Comparison of ENCODE assay signal across 18 cellular contexts in genomic region chr19:51628153-51628939, GRCh38. TPM values are rescaled to one million over a fixed set of nuclear protein-coding genes. Genes with fewer than 3 reads are reported as not detected.
A peak's percentile ranks its signal among the peaks of the same experiment; 100 is the strongest.
DNase-seq lines count a peak whose midpoint lies in the region; ATAC-seq, FAIRE-seq and TF ChIP-seq lines count a peak whose summit lies in the region.
"Had no signal": no experiment of that assay in that cellular context is flagged by ENCODE, and none has a peak within 500 bp of the region (broad histone marks: within the 10 kb centered on the region; RNA-seq: fewer than 3 reads in every experiment).

No MANE protein-coding gene starts in this region.

- no peaks in the 10 kb centered on the region for H3K9me3 Mint-ChIP-seq in stimulated activated naive CD8-positive, alpha-beta T cell treated with anti-CD3 and anti-CD28 coated beads, Interleukin-15, Interleukin-2, amounts not matched to agents 100 ng/mL and 50 ng/mL, for 24 hours
- H3K9me3 Mint-ChIP-seq in stimulated activated naive CD8-positive, alpha-beta T cell treated with anti-CD3 and anti-CD28 coated beads, Interleukin-15, amount 100 ng/mL, for 72 hours = no peaks in the 10 kb centered on the region
- no peaks in the 10 kb centered on the region for H3K9me3 Mint-ChIP-seq in natural killer cell treated with Interleukin-12 subunit alpha and Interleukin-12 subunit beta and Interleukin-15 and Interleukin-18, amount 100 ng/mL, for 72 hours
- no peaks in the 10 kb centered on the region for H3K9me3 Mint-ChIP-seq in osteocyte (ENCODE audit: unreplicated experiment)
- H3K9me3 Mint-ChIP-seq: CD4-positive, CD25-positive, alpha-beta regulatory T cell had no signal

- H3K27ac Mint-ChIP-seq in stimulated activated naive CD8-positive, alpha-beta T cell treated with anti-CD3 and anti-CD28 coated beads, Interleukin-15, Interleukin-2, amounts not matched to agents 100 ng/mL and 50 ng/mL, for 24 hours = peak overlapping the region; percentile 24
- no peak overlapping the region for H3K27ac Mint-ChIP-seq in stimulated activated naive CD8-positive, alpha-beta T cell treated with anti-CD3 and anti-CD28 coated beads, Interleukin-15, amount 100 ng/mL, for 72 hours
- peak overlapping the region in 1 of 2 donors; percentile 25 for H3K27ac Mint-ChIP-seq in natural killer cell treated with Interleukin-12 subunit alpha and Interleukin-12 subunit beta and Interleukin-15 and Interleukin-18, amount 100 ng/mL, for 72 hours
- no peak overlapping the region for H3K27ac Mint-ChIP-seq in osteocyte (ENCODE audit: unreplicated experiment)

- no peak overlapping the region for H3K4me3 ChIP-seq in K562
- H3K4me3 ChIP-seq in hepatocyte = no peak overlapping the region
- H3K4me3 ChIP-seq: A549, SJSA1 had no signal

- TF ChIP-seq POLR2A in K562 (conservative IDR thresholded peaks at IDR 0.05) = no peak

- H3K4me3 Mint-ChIP-seq in stimulated activated naive CD8-positive, alpha-beta T cell treated with anti-CD3 and anti-CD28 coated beads, Interleukin-15, Interleukin-2, amounts not matched to agents 100 ng/mL and 50 ng/mL, for 24 hours = no peak overlapping the region
- no peak overlapping the region for H3K4me3 Mint-ChIP-seq in stimulated activated naive CD8-positive, alpha-beta T cell treated with anti-CD3 and anti-CD28 coated beads, Interleukin-15, amount 100 ng/mL, for 72 hours
- no peak overlapping the region for H3K4me3 Mint-ChIP-seq in natural killer cell treated with Interleukin-12 subunit alpha and Interleukin-12 subunit beta and Interleukin-15 and Interleukin-18, amount 100 ng/mL, for 72 hours
- no peak overlapping the region for H3K4me3 Mint-ChIP-seq in osteocyte (ENCODE audit: unreplicated experiment)
- H3K4me3 Mint-ChIP-seq: CD4-positive, CD25-positive, alpha-beta regulatory T cell had no signal

- no peaks in the 10 kb centered on the region for H3K36me3 ChIP-seq in K562 (ENCODE audit: control insufficient read depth, insufficient read depth, low read length)
- H3K36me3 ChIP-seq in hepatocyte (replicated peaks; ENCODE audit: insufficient read depth, low read depth) = no peaks in the 10 kb centered on the region
- H3K36me3 ChIP-seq: SJSA1 had no signal

- H3K4me2 ChIP-seq in K562 (ENCODE audit: insufficient read depth, low read length) = no peak overlapping the region
- H3K4me2 ChIP-seq in hepatocyte = no peak overlapping the region
- H3K4me2 ChIP-seq: A549 had no signal

- no peaks in the 10 kb centered on the region for H3K9me2 ChIP-seq in hepatocyte (replicated peaks; ENCODE audit: insufficient read depth)

- H3K9me1 ChIP-seq in K562 (ENCODE audit: control insufficient read depth, insufficient read depth, low read length) = no peaks in the 10 kb centered on the region

- POLR2A ChIA-PET in K562 (lab: Yijun Ruan, JAX) = interaction anchor here (0.6 to 0.8 kb wide), 2 partner anchors 13 to 176 kb away, joined by 3 to 4 read pairs; no protein-coding TSS in a partner anchor

- H3K36me3 Mint-ChIP-seq in stimulated activated naive CD8-positive, alpha-beta T cell treated with anti-CD3 and anti-CD28 coated beads, Interleukin-15, Interleukin-2, amounts not matched to agents 100 ng/mL and 50 ng/mL, for 24 hours (ENCODE audit: low read depth) = no peaks in the 10 kb centered on the region
- no peaks in the 10 kb centered on the region for H3K36me3 Mint-ChIP-seq in natural killer cell treated with Interleukin-12 subunit alpha and Interleukin-12 subunit beta and Interleukin-15 and Interleukin-18, amount 100 ng/mL, for 72 hours
- H3K36me3 Mint-ChIP-seq in osteocyte (ENCODE audit: unreplicated experiment) = no peaks in the 10 kb centered on the region
- H3K36me3 Mint-ChIP-seq: CD4-positive, CD25-positive, alpha-beta regulatory T cell had no signal

- H3K4me1 ChIP-seq in K562 (replicated peaks in 1 of 2; ENCODE audit: control insufficient read depth in 2 of 2, insufficient read depth in 2 of 2, low read length in 2 of 2) (peaks cover 0 to 3% of the 10 kb centered on the region in 2 experiments; a peak in 1 of 5 replicates), hepatocyte (ENCODE audit: insufficient read depth) (no peaks in the 10 kb centered on the region)
- H3K4me1 ChIP-seq: A549, SJSA1 had no signal

- FAIRE-seq in K562 (lab: Jason Lieb, UNC) = no peak
- FAIRE-seq: A549 had no signal

- peaks cover 15% of the 10 kb centered on the region for H3K27me3 Mint-ChIP-seq in stimulated activated naive CD8-positive, alpha-beta T cell treated with anti-CD3 and anti-CD28 coated beads, Interleukin-15, Interleukin-2, amounts not matched to agents 100 ng/mL and 50 ng/mL, for 24 hours
- peaks cover 53% of the 10 kb centered on the region for H3K27me3 Mint-ChIP-seq in stimulated activated naive CD8-positive, alpha-beta T cell treated with anti-CD3 and anti-CD28 coated beads, Interleukin-15, amount 100 ng/mL, for 72 hours
- H3K27me3 Mint-ChIP-seq in natural killer cell treated with Interleukin-12 subunit alpha and Interleukin-12 subunit beta and Interleukin-15 and Interleukin-18, amount 100 ng/mL, for 72 hours = peaks cover 10 to 18% of the 10 kb centered on the region in 2 donors
- H3K27me3 Mint-ChIP-seq in osteocyte (ENCODE audit: unreplicated experiment) = no peaks in the 10 kb centered on the region
- H3K27me3 Mint-ChIP-seq: CD4-positive, CD25-positive, alpha-beta regulatory T cell had no signal

- no TSS peak for BruUV-seq in K562 (replicated peaks; lab: Mats Ljungman, UMichigan)

- no peaks in the 10 kb centered on the region for H3K4me1 Mint-ChIP-seq in stimulated activated naive CD8-positive, alpha-beta T cell treated with anti-CD3 and anti-CD28 coated beads, Interleukin-15, Interleukin-2, amounts not matched to agents 100 ng/mL and 50 ng/mL, for 24 hours (ENCODE audit: low read depth)
- H3K4me1 Mint-ChIP-seq in stimulated activated naive CD8-positive, alpha-beta T cell treated with anti-CD3 and anti-CD28 coated beads, Interleukin-15, amount 100 ng/mL, for 72 hours = no peaks in the 10 kb centered on the region
- peaks cover 0 to 5% of the 10 kb centered on the region in 2 donors for H3K4me1 Mint-ChIP-seq in natural killer cell treated with Interleukin-12 subunit alpha and Interleukin-12 subunit beta and Interleukin-15 and Interleukin-18, amount 100 ng/mL, for 72 hours (ENCODE audit: low read depth in 2 of 2)
- H3K4me1 Mint-ChIP-seq in osteocyte (ENCODE audit: unreplicated experiment) = no peaks in the 10 kb centered on the region
- H3K4me1 Mint-ChIP-seq: CD4-positive, CD25-positive, alpha-beta regulatory T cell had no signal

- no peaks in the 10 kb centered on the region for H3K79me2 ChIP-seq in K562 (ENCODE audit: control insufficient read depth, insufficient read depth, low read length)
- no peaks in the 10 kb centered on the region for H3K79me2 ChIP-seq in hepatocyte

- in situ Hi-C loops in K562 (cut with MboI) = no loop called here

- 17% methylated on average over 14 of the region's 14 CpGs for WGBS in K562 (ENCODE audit: insufficient coverage, low coverage, missing lambda C conversion rate)
- 90% methylated on average over 14 of the region's 14 CpGs for WGBS in hepatocyte (ENCODE audit: low lambda C conversion rate, missing lambda C conversion rate)

- ATAC-seq in stimulated activated naive CD8-positive, alpha-beta T cell treated with anti-CD3 and anti-CD28 coated beads, Interleukin-15, amount 100 ng/mL, for 72 hours = no peak
- peak; percentile 63 for ATAC-seq in K562
- peak; percentile 24 to 36 for ATAC-seq in natural killer cell treated with Interleukin-12 subunit alpha and Interleukin-12 subunit beta and Interleukin-15 and Interleukin-18, amount 100 ng/mL, for 72 hours

- DNase-seq in stimulated activated naive CD8-positive, alpha-beta T cell treated with anti-CD3 and anti-CD28 coated beads, Interleukin-15, amount 100 ng/mL, for 72 hours = no peak
- peak in 1 of 4 experiments; percentile 15 for DNase-seq in K562 (ENCODE audit: extremely low read depth in 1 of 4, low spot score in 3 of 4)
- no peak for DNase-seq in natural killer cell treated with Interleukin-12 subunit alpha and Interleukin-12 subunit beta and Interleukin-15 and Interleukin-18, amount 100 ng/mL, for 72 hours (ENCODE audit: low spot score)
- DNase-seq in osteocyte (ENCODE audit: extremely low spot score, unreplicated experiment) = no peak
- DNase-seq in RPMI8226 = no peak
- no peak for DNase-seq in hepatocyte (ENCODE audit: low spot score)
- no peak for DNase-seq in NCI-H748 (lab: John Stamatoyannopoulos, UW; ENCODE audit: unreplicated experiment)
- DNase-seq: CD4-positive, CD25-positive, alpha-beta regulatory T cell; DMS53; Karpas-422; NCI-H2081 treated with DMSO at 0.1 percent for 48 hours; NCI-H226; NCI-H526; NK-92 treated with Interleukin-12 subunit alpha and Interleukin-12 subunit beta, amount 100 ng/mL, for 24 hours; OCI-M1 had no signal

- TF ChIP-seq CTCF in K562 (IDR thresholded peaks at IDR 0.05 in 2 of 3, conservative IDR thresholded peaks at IDR 0.05 in 1 of 3; ENCODE audit: insufficient read depth in 2 of 3, low read depth in 1 of 3, low read length in 3 of 3) (no peak), osteocyte (IDR thresholded peaks at IDR 0.05) (no peak), hepatocyte (IDR thresholded peaks at IDR 0.05; ENCODE audit: poor library complexity) (no peak)

- CTCF ChIA-PET in K562 (lab: Yijun Ruan, JAX; ENCODE audit: low intra/inter-chr PET ratio) = no interaction called here

- H3K27me3 ChIP-seq in K562 (ENCODE audit: control insufficient read depth in 2 of 2, insufficient read depth in 2 of 2, low read length in 2 of 2) (peaks cover 38 to 58% of the 10 kb centered on the region in 2 experiments), hepatocyte (no peaks in the 10 kb centered on the region)

- H3K9me3 ChIP-seq in K562 (replicated peaks; ENCODE audit: control insufficient read depth, insufficient read depth, low read depth, low read length) = no peaks in the 10 kb centered on the region
- H3K9me3 ChIP-seq in hepatocyte (ENCODE audit: low read depth) = no peaks in the 10 kb centered on the region
- H3K9me3 ChIP-seq: A549, SJSA1 had no signal

- H3K27ac ChIP-seq in K562 (ENCODE audit: extremely low read depth, low read depth, low read length) (no peak overlapping the region), hepatocyte (no peak overlapping the region)
- H3K27ac ChIP-seq: A549, SJSA1 had no signal

- H4K20me1 ChIP-seq in K562 (replicated peaks; ENCODE audit: control insufficient read depth, insufficient read depth, low read length) (no peaks in the 10 kb centered on the region), hepatocyte (ENCODE audit: insufficient read depth, poor library complexity, severe bottlenecking) (no peaks in the 10 kb centered on the region)

- TF ChIP-seq EP300 in K562 (IDR thresholded peaks at IDR 0.05; ENCODE audit: low read length) = no peak

- H2AFZ ChIP-seq in K562 (ENCODE audit: low read depth, low read length) (no peak overlapping the region), hepatocyte (no peak overlapping the region)

- no peak overlapping the region for H3K9ac ChIP-seq in K562 (ENCODE audit: insufficient read depth in 1 of 2, low read depth in 2 of 2, low read length in 2 of 2)

- 0 out of 4 replicates have a peak, but pooled peaks of 1 of the 2 experiments have one; percentile 6 for TF ChIP-seq RAD21 in K562 (CRISPR knock-in tag; conservative IDR thresholded peaks at IDR 0.05 in 1 of 2, IDR thresholded peaks at IDR 0.05 in 1 of 2)

- intact Hi-C loops in K562 (cut with micrococcal nuclease) = no loop called here

RNA-seq across cellular contexts. Expression of gene SIGLEC5, which starts 1.9 kb away (rescaled TPM):
- not detected in 2 replicates for total RNA-seq in K562 (2011; cell fraction: chromatin; rRNA removed; ENCODE audit: low replicate concordance)
- total RNA-seq in K562 (2011; cell fraction: nucleolus; rRNA removed) = not detected in 2 replicates
- total RNA-seq in K562 (2011; cell fraction: nucleoplasm; rRNA removed) = not detected in 2 replicates
- total RNA-seq in K562 (2014; rRNA removed) (not detected in 2 replicates), K562 (2014; rRNA removed; fragmentation: Illumina TruSeq; extraction: Trizol) (not detected in 2 replicates), K562 (2015; rRNA removed; fragmentation: Illumina TruSeq; extraction: Trizol) (0.14 TPM in 1 of 2 replicates, not detected in the other), K562 (2021) (not detected in 2 replicates), osteocyte (not detected in 2 replicates), hepatocyte (not detected in 2 replicates)
- polyA plus RNA-seq in K562 (2011; rRNA removed) (not detected in 2 replicates), K562 (2014; fragmentation: Illumina TruSeq; extraction: Trizol) (not detected in 2 replicates), K562 (2014; fragmentation: Nextera tagmentation; extraction: Ambion mirVana) (not detected), K562 (2014; rRNA removed) (not detected in 2 replicates), hepatocyte (not detected in 2 replicates)
- polyA plus RNA-seq in K562 (2011; cell fraction: cytosol; rRNA removed) = not detected in 2 replicates
- polyA plus RNA-seq in K562 (2011; cell fraction: nucleus; rRNA removed) = not detected in 2 replicates
- polyA plus RNA-seq in K562 (2012) = 0.04 TPM in 1 of 2 replicates, not detected in the other
- polyA minus RNA-seq in K562 (2011; rRNA and poly(A)+ RNA removed) = not detected in 2 replicates
- polyA minus RNA-seq in K562 (2011; cell fraction: cytosol; rRNA and poly(A)+ RNA removed) = not detected in 2 replicates
- polyA minus RNA-seq in K562 (2011; cell fraction: nucleus; rRNA and poly(A)+ RNA removed) = not detected in 2 replicates
- total RNA-seq in natural killer cell treated with Interleukin-12 subunit alpha and Interleukin-12 subunit beta and Interleukin-15 and Interleukin-18, amount 100 ng/mL, for 72 hours = under 1 TPM; 0.22 to 0.64 TPM
- total RNA-seq: CD4-positive, CD25-positive, alpha-beta regulatory T cell; SJSA1 had no signal
- polyA plus RNA-seq: A549 had no signal

RNA-seq across cellular contexts. Expression of gene SIGLEC14, which starts 18.3 kb away (rescaled TPM):
- not detected in 2 replicates for total RNA-seq in K562 (2011; cell fraction: chromatin; rRNA removed; ENCODE audit: low replicate concordance)
- total RNA-seq in K562 (2011; cell fraction: nucleolus; rRNA removed) = not detected in 2 replicates
- not detected in 2 replicates for total RNA-seq in K562 (2011; cell fraction: nucleoplasm; rRNA removed)
- total RNA-seq in K562 (2014; rRNA removed) (not detected in 2 replicates), K562 (2014; rRNA removed; fragmentation: Illumina TruSeq; extraction: Trizol) (not detected in 2 replicates), K562 (2015; rRNA removed; fragmentation: Illumina TruSeq; extraction: Trizol) (0.19 TPM in 1 of 2 replicates, not detected in the other), K562 (2021) (not detected in 2 replicates), osteocyte (not detected in 2 replicates), hepatocyte (0.13 TPM in 1 of 2 replicates, not detected in the other)
- polyA plus RNA-seq in K562 (2011; rRNA removed) (not detected in 2 replicates), K562 (2014; fragmentation: Illumina TruSeq; extraction: Trizol) (not detected in 2 replicates), K562 (2014; fragmentation: Nextera tagmentation; extraction: Ambion mirVana) (not detected), K562 (2014; rRNA removed) (not detected in 2 replicates), hepatocyte (0.15 and 0.47 TPM in 2 replicates)
- 0.07 TPM in 1 of 2 replicates, not detected in the other for polyA plus RNA-seq in K562 (2011; cell fraction: cytosol; rRNA removed)
- not detected in 2 replicates for polyA plus RNA-seq in K562 (2011; cell fraction: nucleus; rRNA removed)
- 0.22 and 1.0 TPM in 2 replicates for polyA plus RNA-seq in K562 (2012)
- polyA minus RNA-seq in K562 (2011; rRNA and poly(A)+ RNA removed) = not detected in 2 replicates
- polyA minus RNA-seq in K562 (2011; cell fraction: cytosol; rRNA and poly(A)+ RNA removed) = not detected in 2 replicates
- not detected in 2 replicates for polyA minus RNA-seq in K562 (2011; cell fraction: nucleus; rRNA and poly(A)+ RNA removed)
- not detected for total RNA-seq in natural killer cell treated with Interleukin-12 subunit alpha and Interleukin-12 subunit beta and Interleukin-15 and Interleukin-18, amount 100 ng/mL, for 72 hours
- total RNA-seq: CD4-positive, CD25-positive, alpha-beta regulatory T cell; SJSA1 had no signal

RNA-seq across cellular contexts. Expression of gene ZNF175, which starts 57.3 kb away (rescaled TPM):
- total RNA-seq in K562 (2011; cell fraction: chromatin; rRNA removed; ENCODE audit: low replicate concordance) = 53.3 and 97.8 TPM in 2 replicates
- total RNA-seq in K562 (2011; cell fraction: nucleolus; rRNA removed) = 31.9 and 40.5 TPM in 2 replicates
- total RNA-seq in K562 (2011; cell fraction: nucleoplasm; rRNA removed) = 60.0 and 79.1 TPM in 2 replicates
- total RNA-seq in K562 (2014; rRNA removed) = 5.8 and 6.6 TPM in 2 replicates
- 19.0 and 22.1 TPM in 2 replicates for total RNA-seq in K562 (2014; rRNA removed; fragmentation: Illumina TruSeq; extraction: Trizol)
- total RNA-seq in K562 (2015; rRNA removed; fragmentation: Illumina TruSeq; extraction: Trizol) = 13.9 and 14.0 TPM in 2 replicates
- 19.5 and 23.7 TPM in 2 replicates for total RNA-seq in K562 (2021)
- polyA plus RNA-seq in K562 (2011; rRNA removed) = 37.1 and 37.9 TPM in 2 replicates
- 5.6 and 11.8 TPM in 2 replicates for polyA plus RNA-seq in K562 (2011; cell fraction: cytosol; rRNA removed)
- polyA plus RNA-seq in K562 (2011; cell fraction: nucleus; rRNA removed) = 40.2 and 52.7 TPM in 2 replicates
- polyA plus RNA-seq in K562 (2012) = 23.6 and 33.7 TPM in 2 replicates
- polyA plus RNA-seq in K562 (2014; fragmentation: Illumina TruSeq; extraction: Trizol) = 17.5 and 21.4 TPM in 2 replicates
- 1 to 10 TPM; 3.7 to 4.4 TPM for polyA plus RNA-seq in K562 (2014; fragmentation: Nextera tagmentation; extraction: Ambion mirVana)
- polyA plus RNA-seq in K562 (2014; rRNA removed) = 11.1 and 12.8 TPM in 2 replicates
- polyA minus RNA-seq in K562 (2011; rRNA and poly(A)+ RNA removed) = 38.3 and 54.3 TPM in 2 replicates
- polyA minus RNA-seq in K562 (2011; cell fraction: cytosol; rRNA and poly(A)+ RNA removed) = 13.5 and 26.7 TPM in 2 replicates
- 19.4 and 42.9 TPM in 2 replicates for polyA minus RNA-seq in K562 (2011; cell fraction: nucleus; rRNA and poly(A)+ RNA removed)
- 10 to 100 TPM in 1 of 2 donors, 1 to 10 TPM in 1; 9.9 to 13.2 TPM for total RNA-seq in natural killer cell treated with Interleukin-12 subunit alpha and Interleukin-12 subunit beta and Interleukin-15 and Interleukin-18, amount 100 ng/mL, for 72 hours
- 13.5 and 16.9 TPM in 2 replicates for total RNA-seq in osteocyte
- 3.9 and 4.1 TPM in 2 replicates for total RNA-seq in hepatocyte
- 0.67 and 1.1 TPM in 2 replicates for polyA plus RNA-seq in hepatocyte
